ENCODE assay signal across 32 cellular contexts in the genomic region with DNA sequence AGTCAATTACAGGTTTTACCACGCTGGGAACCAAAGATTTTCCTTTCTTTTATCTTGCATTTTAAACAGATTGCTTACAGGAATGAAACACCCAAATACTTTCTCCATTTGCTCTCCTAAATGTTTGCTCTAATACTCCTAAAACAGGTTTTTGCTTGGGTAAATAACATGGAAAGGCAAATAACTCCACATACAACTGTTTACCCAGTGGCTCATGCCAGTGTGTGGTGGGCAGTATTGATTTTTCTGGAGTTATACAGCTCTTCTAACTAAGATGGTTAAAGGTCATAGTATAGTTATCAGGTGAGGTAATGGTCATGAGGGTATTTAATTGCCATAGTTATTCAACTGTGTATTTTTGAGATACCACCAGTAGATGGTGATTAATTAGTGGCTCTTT.
DNase-seq lines count a peak whose midpoint lies in the region; ATAC-seq, FAIRE-seq and TF ChIP-seq lines count a peak whose summit lies in the region.
"Had no signal": no experiment of that assay in that cellular context is flagged by ENCODE, and none has a peak within 500 bp of the region (broad histone marks: within the 10 kb centered on the region; RNA-seq: fewer than 3 reads in every experiment).

No MANE protein-coding gene starts in this region.

- no peak for TF ChIP-seq POLR2A in A549 (IDR thresholded peaks at IDR 0.05; ENCODE audit: low read length)

- no peak overlapping the region for H2AFZ ChIP-seq in Karpas-422 (ENCODE audit: low read length)

- H3K9me2 ChIP-seq in Karpas-422 (replicated peaks; ENCODE audit: insufficient read depth, low read length), result no peaks in the 10 kb centered on the region

- H3K27me3 ChIP-seq in Karpas-422 (ENCODE audit: low read length), result 0 out of 2 replicates have a peak, but pooled peaks cover 3% of the 10 kb centered on the region
- H3K27me3 ChIP-seq: cardiac muscle cell, uterus had no signal

- no peak for TF ChIP-seq EP300 in A549 (IDR thresholded peaks at IDR 0.05)

- TF ChIP-seq CTCF in A549 (IDR thresholded peaks at IDR 0.05), result no peak

- 9% methylated on average over 1 of the region's 1 CpG for WGBS in A549 (ENCODE audit: missing lambda C conversion rate)

- intact Hi-C loops in sciatic nerve (cut with DNase I), result no loop called here

- DNase-seq in A549 (ENCODE audit: low read depth in 1 of 2, low spot score in 1 of 2) (peak in 1 of 2 experiments; percentile 20), LoVo (ENCODE audit: low spot score) (peak; percentile 18), kidney tubule cell (ENCODE audit: low spot score) (peak; percentile 37), mucosa of gallbladder (ENCODE audit: low spot score) (peak; percentile 51), Karpas-422 (no peak), sciatic nerve (ENCODE audit: low spot score) (no peak), UCSD-AML1 (lab: John Stamatoyannopoulos, UW; ENCODE audit: unreplicated experiment) (no peak)
- DNase-seq: ACHN; activated B cell treated with CpG ODN at 0.5 μM for 24 hours; activated CD8-positive, alpha-beta memory T cell treated with anti-CD3 and anti-CD28 coated beads, Interleukin-2, amount 10 ng/mL, durations not matched to agents 7 days and 5 days; activated gamma-delta T cell; activated naive CD8-positive, alpha-beta T cell treated with anti-CD3 and anti-CD28 coated beads for 36 hours; activated T-cell treated with anti-CD3 and anti-CD28 coated beads, Interleukin-2, amount 50 U/mL, for 4 hours; anterior cingulate cortex; CD4-positive, alpha-beta memory T cell; DMS 273 treated with DMSO at 0.1 percent for 48 hours; effector memory CD4-positive, alpha-beta T cell; H7; KG1; left ventricle myocardium superior; NCI-H526 treated with DMSO at 0.1 percent for 48 hours; occipital lobe; SHP77 treated with DMSO at 0.1 percent for 48 hours; stimulated activated naive CD4-positive, alpha-beta T cell treated with Interleukin-2 at 50 U/mL for 16 hours; T1000; uterus had no signal

- no peak for TF ChIP-seq RAD21 in A549 (conservative IDR thresholded peaks at IDR 0.05 in 1 of 2, IDR thresholded peaks at IDR 0.05 in 1 of 2)

- no peaks in the 10 kb centered on the region for H4K20me1 ChIP-seq in Karpas-422 (ENCODE audit: insufficient read depth, low read depth, low read length)

- peaks cover 31% of the 10 kb centered on the region for H3K4me1 ChIP-seq in A549
- no peaks in the 10 kb centered on the region for H3K4me1 ChIP-seq in Karpas-422 (ENCODE audit: low read length)
- H3K4me1 ChIP-seq: uterus had no signal

- H3K4me3 ChIP-seq in A549 (no peak overlapping the region), Karpas-422 (ENCODE audit: low read length) (no peak overlapping the region)
- H3K4me3 ChIP-seq: cardiac muscle cell, coronary artery, GM12878, uterus had no signal

- peak; percentile 39 for FAIRE-seq in A549 (lab: Jason Lieb, UNC)
- FAIRE-seq: GM12878, RCC 7860 had no signal

- H3K27ac ChIP-seq in A549, result peak overlapping the region; percentile 58 to 71; a peak in 4 of 6 replicates
- H3K27ac ChIP-seq in Karpas-422 (ENCODE audit: low read length), result no peak overlapping the region
- H3K27ac ChIP-seq: cardiac muscle cell, coronary artery, uterus had no signal

- POLR2A ChIA-PET in A549 (lab: Yijun Ruan, JAX), result no interaction called here

- no peaks in the 10 kb centered on the region for H3K36me3 ChIP-seq in Karpas-422 (ENCODE audit: insufficient read depth, low read length)
- H3K36me3 ChIP-seq: cardiac muscle cell, uterus had no signal

- H3K79me2 ChIP-seq in Karpas-422 (ENCODE audit: low read length), result no peaks in the 10 kb centered on the region

- CTCF ChIA-PET in A549 (lab: Yijun Ruan, JAX), result no interaction called here

- H3K9me3 ChIP-seq in A549, result peaks cover 4% of the 10 kb centered on the region; the same call in 1 of the 3 replicates
- no peaks in the 10 kb centered on the region for H3K9me3 ChIP-seq in Karpas-422 (ENCODE audit: low read length)
- H3K9me3 ChIP-seq: uterus had no signal

- H3K4me2 ChIP-seq in A549, result peak overlapping the region; percentile 49
- H3K4me2 ChIP-seq in Karpas-422 (ENCODE audit: low read depth, low read length, poor library complexity, severe bottlenecking), result no peak overlapping the region

- no peak; a peak in 1 of 6 replicates for ATAC-seq in A549
- no peak for ATAC-seq in GM21723 (IDR thresholded peaks at IDR 0.05; ENCODE audit: unreplicated experiment)
- no peak for ATAC-seq in sciatic nerve
- ATAC-seq: activated CD8-positive, alpha-beta memory T cell treated with anti-CD3 and anti-CD28 coated beads, Interleukin-2, amount 10 ng/mL, durations not matched to agents 7 days and 5 days; activated T-cell treated with anti-CD3 and anti-CD28 coated beads, Interleukin-2, amount 50 U/mL, for 4 hours; GM12878; left ventricle myocardium superior; natural killer cell treated with Interleukin-12 subunit alpha and Interleukin-12 subunit beta and Interleukin-15 and Interleukin-18, amount 100 ng/mL, for 72 hours had no signal

- no peak overlapping the region for H3K9ac ChIP-seq in Karpas-422 (ENCODE audit: low read length)

TF ChIP-seq in A549, 52 proteins besides CTCF, POLR2A, EP300 and RAD21:
- no peak for TF ChIP-seq SMC3 (IDR thresholded peaks at IDR 0.05)
- TF ChIP-seq BHLHE40 (IDR thresholded peaks at IDR 0.05; ENCODE audit: low read depth, low read length), result no peak
- TF ChIP-seq FOSL2 (IDR thresholded peaks at IDR 0.05), result no peak
- peak; percentile 9; the same call in 1 of the 2 replicates for TF ChIP-seq FOSL2 (CRISPR knock-in tag; IDR thresholded peaks at IDR 0.05)
- no peak for TF ChIP-seq FOXS1 (CRISPR knock-in tag; IDR thresholded peaks at IDR 0.05)
- TF ChIP-seq KDM1A (IDR thresholded peaks at IDR 0.05; ENCODE audit: low read depth), result no peak
- TF ChIP-seq RARB (CRISPR knock-in tag; IDR thresholded peaks at IDR 0.05), result no peak

Comparison
In these comparisons a context has a peak if more than half of its experiments do, and no peak if none do; other contexts are left out.
1. DNase-seq: peak in LoVo (single experiment), kidney tubule cell (single experiment) and mucosa of gallbladder (single experiment); none in Karpas-422 (single experiment), sciatic nerve (single experiment) and UCSD-AML1 (single experiment).